In genomic region chr1:22658385-22659163, GRCh38 we compare ENCODE assay signal across 18 cellular contexts. TPM values are rescaled to one million over a fixed set of nuclear protein-coding genes. Genes with fewer than 3 reads are reported as not detected.
DNase-seq lines count a peak whose midpoint lies in the region; ATAC-seq, FAIRE-seq and TF ChIP-seq lines count a peak whose summit lies in the region.
"Had no signal": no experiment of that assay in that cellular context is flagged by ENCODE, and none has a peak within 500 bp of the region (broad histone marks: within the 10 kb centered on the region; RNA-seq: fewer than 3 reads in every experiment).

No MANE protein-coding gene starts in this region.

- H3K4me2 ChIP-seq in osteoblast (ENCODE audit: insufficient read depth, low read length), result no peak overlapping the region

- H3K79me2 ChIP-seq in osteoblast (ENCODE audit: insufficient read depth, low read length), result no peaks in the 10 kb centered on the region

- no peak overlapping the region for H2AFZ ChIP-seq in osteoblast (ENCODE audit: low read length)

- peak; percentile 16 for FAIRE-seq in HTR-8/SVneo (lab: Jason Lieb, UNC)

- TF ChIP-seq CTCF in GM06990 (IDR thresholded peaks at IDR 0.05; ENCODE audit: insufficient read depth, low read length, poor library complexity, severe bottlenecking) (peak; percentile 33), astrocyte of the spinal cord (IDR thresholded peaks at IDR 0.05; ENCODE audit: low read depth, low read length) (peak; percentile 22), osteoblast (IDR thresholded peaks at IDR 0.05; ENCODE audit: extremely low read depth, low read depth, low read length) (no peak)

- in situ Hi-C loops in astrocyte of the spinal cord (cut with HindIII; ENCODE audit: low sequenced_read_pairs), result no loop called here

- no peak overlapping the region for H3K27ac ChIP-seq in osteoblast (ENCODE audit: low read depth, low read length)

- no peak for DNase-seq in GM06990 (ENCODE audit: extremely low read depth, insufficient read length)
- no peak for DNase-seq in HTR-8/SVneo (ENCODE audit: insufficient read length, low spot score)
- DNase-seq in astrocyte of the spinal cord (ENCODE audit: low read depth, low spot score), result no peak
- peak; percentile 67 for DNase-seq in osteoblast (ENCODE audit: insufficient read length, low spot score, missing footprints)
- no peak for DNase-seq in HT-29 (ENCODE audit: low spot score)
- DNase-seq: activated CD4-positive, CD25-positive, alpha-beta regulatory T cell treated with anti-CD3 and anti-CD28 coated beads, Interleukin-2, amount 50 U/mL, for 72 hours; activated CD8-positive, alpha-beta memory T cell treated with anti-CD3 and anti-CD28 coated beads, Interleukin-2, amount 10 ng/mL, durations not matched to agents 7 days and 5 days; activated effector memory CD4-positive, alpha-beta T cell treated with anti-CD3 and anti-CD28 coated beads, Interleukin-2, amount 50 U/mL, for 16 hours; CD4-positive, CD25-positive, alpha-beta regulatory T cell; cortex of kidney; mesenchymal stem cell; NCI-H187 treated with DMSO at 0.1 percent for 48 hours; NCI-H774; T-helper 17 cell had no signal

- no peaks in the 10 kb centered on the region; the same call in 1 of the 2 replicates for H3K27me3 ChIP-seq in GM06990 (replicated peaks; ENCODE audit: control insufficient read depth, insufficient read depth, low read length)
- peaks cover 43% of the 10 kb centered on the region for H3K27me3 ChIP-seq in osteoblast (ENCODE audit: insufficient read depth, low read length)

- H3K4me3 ChIP-seq in GM06990 (replicated peaks; ENCODE audit: low read depth, low read length) (no peak overlapping the region), astrocyte of the spinal cord (ENCODE audit: low read depth, low read length) (no peak overlapping the region), osteoblast (ENCODE audit: insufficient read depth, low read length) (no peak overlapping the region)

- H3K36me3 ChIP-seq in GM06990 (ENCODE audit: control insufficient read depth, insufficient read depth, low read length) (no peaks in the 10 kb centered on the region), osteoblast (ENCODE audit: insufficient read depth, low read length) (no peaks in the 10 kb centered on the region)

- ATAC-seq in HG03159 (IDR thresholded peaks at IDR 0.05; ENCODE audit: unreplicated experiment) (no peak), HG03095 (IDR thresholded peaks at IDR 0.05; ENCODE audit: unreplicated experiment) (no peak)
- ATAC-seq: activated CD8-positive, alpha-beta memory T cell treated with anti-CD3 and anti-CD28 coated beads, Interleukin-2, amount 10 ng/mL, durations not matched to agents 7 days and 5 days; natural killer cell treated with Interleukin-12 subunit alpha and Interleukin-12 subunit beta and Interleukin-15 and Interleukin-18, amount 100 ng/mL, for 72 hours; T-helper 17 cell had no signal

- H3K4me1 ChIP-seq in osteoblast (ENCODE audit: insufficient read depth, low read length), result no peaks in the 10 kb centered on the region

- H4K20me1 ChIP-seq in osteoblast (ENCODE audit: insufficient read depth, low read length), result no peaks in the 10 kb centered on the region

- no peaks in the 10 kb centered on the region for H3K9me3 ChIP-seq in osteoblast (ENCODE audit: low read depth, low read length)

RNA-seq across cellular contexts. Expression of gene C1QB, which starts 5.5 kb away (rescaled TPM):
- 0.72 TPM in 1 of 2 replicates, not detected in the other for total RNA-seq in osteoblast
- total RNA-seq in HT-29 (2014; rRNA removed; shearing (Covaris generic)), result not detected in 2 replicates
- total RNA-seq: activated CD8-positive, alpha-beta memory T cell treated with anti-CD3 and anti-CD28 coated beads, Interleukin-2, amount 10 ng/mL, durations not matched to agents 7 days and 5 days; CD4-positive, CD25-positive, alpha-beta regulatory T cell; natural killer cell treated with Interleukin-12 subunit alpha and Interleukin-12 subunit beta and Interleukin-15 and Interleukin-18, amount 100 ng/mL, for 72 hours; renal cortical epithelial cell; T-helper 17 cell had no signal

RNA-seq across cellular contexts. Expression of gene C1QC, which starts 15.1 kb away (rescaled TPM):
- total RNA-seq in osteoblast, result 2.2 TPM in 1 of 2 replicates, not detected in the other
- total RNA-seq in HT-29 (2014; rRNA removed; shearing (Covaris generic)), result not detected in 2 replicates
- total RNA-seq: activated CD8-positive, alpha-beta memory T cell treated with anti-CD3 and anti-CD28 coated beads, Interleukin-2, amount 10 ng/mL, durations not matched to agents 7 days and 5 days; CD4-positive, CD25-positive, alpha-beta regulatory T cell; natural killer cell treated with Interleukin-12 subunit alpha and Interleukin-12 subunit beta and Interleukin-15 and Interleukin-18, amount 100 ng/mL, for 72 hours; renal cortical epithelial cell; T-helper 17 cell had no signal

RNA-seq across cellular contexts. Expression of gene C1QA, which starts 22.1 kb away (rescaled TPM):
- total RNA-seq in osteoblast, result 1.1 TPM in 1 of 2 replicates, not detected in the other
- not detected in 2 replicates for total RNA-seq in HT-29 (2014; rRNA removed; shearing (Covaris generic))
- total RNA-seq: activated CD8-positive, alpha-beta memory T cell treated with anti-CD3 and anti-CD28 coated beads, Interleukin-2, amount 10 ng/mL, durations not matched to agents 7 days and 5 days; CD4-positive, CD25-positive, alpha-beta regulatory T cell; natural killer cell treated with Interleukin-12 subunit alpha and Interleukin-12 subunit beta and Interleukin-15 and Interleukin-18, amount 100 ng/mL, for 72 hours; renal cortical epithelial cell; T-helper 17 cell had no signal

RNA-seq across cellular contexts. Expression of gene EPHB2, which starts 52.1 kb away (rescaled TPM):
- total RNA-seq in osteoblast, result 8.7 and 14.7 TPM in 2 replicates
- total RNA-seq in HT-29 (2014; rRNA removed; shearing (Covaris generic)), result 2.0 and 3.3 TPM in 2 replicates
- total RNA-seq: CD4-positive, CD25-positive, alpha-beta regulatory T cell; natural killer cell treated with Interleukin-12 subunit alpha and Interleukin-12 subunit beta and Interleukin-15 and Interleukin-18, amount 100 ng/mL, for 72 hours had no signal
